Comparison of ENCODE assay signal across 13 cellular contexts in the genomic region with DNA sequence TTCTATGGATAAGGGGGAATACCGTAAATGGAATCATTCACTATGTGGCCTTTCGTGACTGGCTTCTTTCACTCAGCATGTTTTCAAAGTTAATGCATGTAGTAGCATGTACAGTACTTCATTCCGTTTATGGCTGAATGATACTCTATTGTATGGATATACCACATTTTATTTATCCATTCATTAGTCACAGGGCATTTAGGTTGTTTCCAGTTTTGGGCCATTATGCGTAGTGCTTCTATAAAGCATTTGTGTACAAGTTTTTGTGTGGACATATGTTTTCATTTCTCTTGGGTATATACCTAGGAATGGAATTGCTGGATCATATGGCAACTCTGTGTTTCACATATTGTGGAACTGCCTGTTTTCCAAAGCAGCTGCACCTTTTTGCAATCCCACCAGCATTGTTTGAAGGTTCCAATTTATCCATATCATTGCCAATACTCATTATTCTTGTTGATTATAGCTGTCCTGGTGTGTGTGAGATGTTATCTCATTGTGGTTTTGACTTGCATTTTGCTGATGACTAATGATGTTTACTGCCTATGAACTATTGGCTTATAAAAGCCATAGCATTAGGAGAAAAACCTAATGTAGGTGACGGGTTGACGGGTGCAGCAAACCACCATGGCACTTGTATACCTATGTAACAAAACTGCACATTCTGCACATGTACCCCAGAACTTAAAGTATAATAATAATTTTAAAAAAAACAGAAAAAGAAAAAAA. TPM values are rescaled to one million over a fixed set of nuclear protein-coding genes. Genes with fewer than 3 reads are reported as not detected.
DNase-seq lines count a peak whose midpoint lies in the region; ATAC-seq and TF ChIP-seq lines count a peak whose summit lies in the region.
"Had no signal": no experiment of that assay in that cellular context is flagged by ENCODE, and none has a peak within 500 bp of the region (broad histone marks: within the 10 kb centered on the region; RNA-seq: fewer than 3 reads in every experiment).

No MANE protein-coding gene starts in this region.

- H3K4me3 ChIP-seq in spleen (no peak overlapping the region), WERI-Rb-1 (ENCODE audit: low read depth, low read length) (no peak overlapping the region)

- TF ChIP-seq POLR2A in spleen (IDR thresholded peaks at IDR 0.05): no peak

- no peak for TF ChIP-seq CTCF in spleen (IDR thresholded peaks at IDR 0.05 in 8 of 11, conservative IDR thresholded peaks at IDR 0.05 in 3 of 11)
- no peak for TF ChIP-seq CTCF in WERI-Rb-1 (IDR thresholded peaks at IDR 0.05; ENCODE audit: low read depth, low read length)

- DNase-seq in activated T-cell treated with anti-CD3 and anti-CD28 coated beads, Interleukin-2, amount 50 U/mL, for 24 hours: no peak
- DNase-seq in activated T-cell treated with anti-CD3 and anti-CD28 coated beads, Interleukin-2, amount 50 U/mL, for 48 hours: no peak
- DNase-seq in central memory CD4-positive, alpha-beta T cell: peak; percentile 62
- DNase-seq in spleen (no peak), OCI-M2 (lab: John Stamatoyannopoulos, UW; ENCODE audit: unreplicated experiment) (no peak), islet precursor cell (no peak), WERI-Rb-1 (no peak)
- DNase-seq: aorta, GF-D8, hippocampal formation, mesendoderm, NCI-H2171 treated with DMSO at 0.1 percent for 48 hours had no signal

- WGBS in spleen, 5 donors: 81 to 90% (median 82%) methylated on average over 6 of the region's 6 CpGs

- H3K4me1 ChIP-seq in spleen: peaks cover 4 to 99% (median 58%) of the 10 kb centered on the region in 6 donors

- H3K36me3 ChIP-seq in spleen: peaks cover 0 to 49% (median 0%) of the 10 kb centered on the region in 6 donors
- no peaks in the 10 kb centered on the region for H3K36me3 ChIP-seq in WERI-Rb-1

- H3K4me3 Mint-ChIP-seq in activated T-cell treated with anti-CD3 and anti-CD28 coated beads, Interleukin-2, amount 50 U/mL, for 24 hours: peak overlapping the region; percentile 12

- ATAC-seq in SK-N-SH treated with all-trans-retinoic acid at 6 μM for 48 hours: no peak

- H3K36me3 Mint-ChIP-seq in activated T-cell treated with anti-CD3 and anti-CD28 coated beads, Interleukin-2, amount 50 U/mL, for 24 hours (ENCODE audit: low read depth): peaks cover 43% of the 10 kb centered on the region

- peaks cover 11% of the 10 kb centered on the region for H3K9me3 Mint-ChIP-seq in activated T-cell treated with anti-CD3 and anti-CD28 coated beads, Interleukin-2, amount 50 U/mL, for 24 hours

- peak overlapping the region in 6 of 8 donors; percentile 7 to 71 (median 54) for H3K27ac ChIP-seq in spleen
- H3K27ac ChIP-seq in WERI-Rb-1: no peak overlapping the region

- H3K27ac Mint-ChIP-seq in activated T-cell treated with anti-CD3 and anti-CD28 coated beads, Interleukin-2, amount 50 U/mL, for 24 hours: peak overlapping the region; percentile 38

- intact Hi-C loops in spleen (cut with DNase I; ENCODE audit: low total_unique reads): no loop called here

- H3K9me3 ChIP-seq in spleen: peaks cover 0 to 52% (median 5%) of the 10 kb centered on the region in 8 donors
- no peaks in the 10 kb centered on the region for H3K9me3 ChIP-seq in WERI-Rb-1 (ENCODE audit: severe bottlenecking)

- no peaks in the 10 kb centered on the region for H3K27me3 ChIP-seq in spleen (replicated peaks in 1 of 7)
- H3K27me3 ChIP-seq in WERI-Rb-1 (ENCODE audit: insufficient read depth, low read depth, severe bottlenecking): no peaks in the 10 kb centered on the region

- no peaks in the 10 kb centered on the region for H3K27me3 Mint-ChIP-seq in activated T-cell treated with anti-CD3 and anti-CD28 coated beads, Interleukin-2, amount 50 U/mL, for 24 hours

- peaks cover 68% of the 10 kb centered on the region for H3K4me1 Mint-ChIP-seq in activated T-cell treated with anti-CD3 and anti-CD28 coated beads, Interleukin-2, amount 50 U/mL, for 24 hours (ENCODE audit: low read depth)

TF ChIP-seq in SK-N-SH treated with all-trans-retinoic acid at 6 μM for 48 hours, 23 proteins besides CTCF, POLR2A, EP300 and RAD21:
- TF ChIP-seq, protein P1, sequence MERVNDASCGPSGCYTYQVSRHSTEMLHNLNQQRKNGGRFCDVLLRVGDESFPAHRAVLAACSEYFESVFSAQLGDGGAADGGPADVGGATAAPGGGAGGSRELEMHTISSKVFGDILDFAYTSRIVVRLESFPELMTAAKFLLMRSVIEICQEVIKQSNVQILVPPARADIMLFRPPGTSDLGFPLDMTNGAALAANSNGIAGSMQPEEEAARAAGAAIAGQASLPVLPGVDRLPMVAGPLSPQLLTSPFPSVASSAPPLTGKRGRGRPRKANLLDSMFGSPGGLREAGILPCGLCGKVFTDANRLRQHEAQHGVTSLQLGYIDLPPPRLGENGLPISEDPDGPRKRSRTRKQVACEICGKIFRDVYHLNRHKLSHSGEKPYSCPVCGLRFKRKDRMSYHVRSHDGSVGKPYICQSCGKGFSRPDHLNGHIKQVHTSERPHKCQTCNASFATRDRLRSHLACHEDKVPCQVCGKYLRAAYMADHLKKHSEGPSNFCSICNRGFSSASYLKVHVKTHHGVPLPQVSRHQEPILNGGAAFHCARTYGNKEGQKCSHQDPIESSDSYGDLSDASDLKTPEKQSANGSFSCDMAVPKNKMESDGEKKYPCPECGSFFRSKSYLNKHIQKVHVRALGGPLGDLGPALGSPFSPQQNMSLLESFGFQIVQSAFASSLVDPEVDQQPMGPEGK (CRISPR knock-in tag; IDR thresholded peaks at IDR 0.05; ENCODE audit: borderline replicate concordance): no peak
- peak; percentile 86 for TF ChIP-seq ZNF8 (CRISPR knock-in tag; IDR thresholded peaks at IDR 0.05)

RNA-seq across cellular contexts. Expression of gene ATF7IP, which starts 45.5 kb away (rescaled TPM):
- 100 to 1,000 TPM in 6 of 7 donors, 10 to 100 TPM in 1; 84.5 to 170 (median 132) TPM for total RNA-seq in spleen
- polyA plus RNA-seq in spleen: 10 to 100 TPM; 10.2 to 19.2 (median 15.7) TPM
